Comparison of ENCODE assay signal across 11 cellular contexts in genomic region chr12:27143676-27144075, GRCh38.
DNase-seq lines count a peak whose midpoint lies in the region; ATAC-seq, FAIRE-seq and TF ChIP-seq lines count a peak whose summit lies in the region.
"Had no signal": no experiment of that assay in that cellular context is flagged by ENCODE, and none has a peak within 500 bp of the region (broad histone marks: within the 10 kb centered on the region; RNA-seq: fewer than 3 reads in every experiment).

No MANE protein-coding gene starts in this region.

- intact Hi-C loops in activated CD4-positive, alpha-beta T cell treated with anti-CD3 and anti-CD28 coated beads, Interleukin-2, amount 10 ng/mL, durations not matched to agents 24 days and 14 days (cut with micrococcal nuclease), result loop anchor here (2.0 to 5.0 kb wide), 2 partner anchors 35 to 106 kb away; no protein-coding TSS in a partner anchor
- intact Hi-C loops in dendritic cell treated with granulocyte-macrophage colony-stimulating factor and Interleukin-4, amounts not matched to agents 40 ng/mL and 50 ng/mL, for 4 days (cut with micrococcal nuclease), result loop anchor here (2.0 to 5.0 kb wide), 3 partner anchors 101 to 164 kb away; partner anchors contain the start of gene STK38L
- intact Hi-C loops in HepG2 (cut with micrococcal nuclease; ENCODE audit: unreplicated experiment), result no loop called here

- H2AFZ ChIP-seq in OCI-LY3 (ENCODE audit: low read depth, low read length), result peak overlapping the region; percentile 39; the same call in 1 of the 2 replicates
- H2AFZ ChIP-seq in HepG2 (ENCODE audit: low read length), result no peak overlapping the region
- no peak overlapping the region for H2AFZ ChIP-seq in Karpas-422 (ENCODE audit: low read length)

- H3K9me3 ChIP-seq in OCI-LY3 (ENCODE audit: insufficient read depth, low read length) (no peaks in the 10 kb centered on the region), small intestine (ENCODE audit: control insufficient read depth, low read depth) (no peaks in the 10 kb centered on the region), HepG2 (ENCODE audit: low read length) (no peaks in the 10 kb centered on the region), Karpas-422 (ENCODE audit: low read length) (no peaks in the 10 kb centered on the region)
- H3K9me3 ChIP-seq: heart left ventricle, ovary had no signal

- TF ChIP-seq RAD21 in HepG2 (CRISPR knock-in tag; IDR thresholded peaks at IDR 0.05), result no peak

- H4K20me1 ChIP-seq in OCI-LY3 (ENCODE audit: insufficient read depth, low read length) (no peaks in the 10 kb centered on the region), HepG2 (ENCODE audit: insufficient read depth, low read length) (no peaks in the 10 kb centered on the region), Karpas-422 (ENCODE audit: insufficient read depth, low read depth, low read length) (no peaks in the 10 kb centered on the region)

- H3K9me3 Mint-ChIP-seq in activated CD4-positive, alpha-beta T cell treated with anti-CD3 and anti-CD28 coated beads, Interleukin-2, amount 10 ng/mL, durations not matched to agents 24 days and 14 days, result no peaks in the 10 kb centered on the region
- no peaks in the 10 kb centered on the region for H3K9me3 Mint-ChIP-seq in dendritic cell treated with granulocyte-macrophage colony-stimulating factor and Interleukin-4, amounts not matched to agents 40 ng/mL and 50 ng/mL, for 4 days

- H3K4me1 ChIP-seq in OCI-LY3 (ENCODE audit: low read length) (peaks cover 38% of the 10 kb centered on the region), small intestine (ENCODE audit: control insufficient read depth in 2 of 2, insufficient read depth in 1 of 2, low read depth in 1 of 2, low read length in 1 of 2) (no peaks in the 10 kb centered on the region), HepG2 (ENCODE audit: insufficient read depth, low read length) (no peaks in the 10 kb centered on the region), Karpas-422 (ENCODE audit: low read length) (no peaks in the 10 kb centered on the region)

- H3K27me3 ChIP-seq in OCI-LY3 (ENCODE audit: low read depth, low read length) (no peaks in the 10 kb centered on the region), small intestine (ENCODE audit: control insufficient read depth in 2 of 2, insufficient read depth in 2 of 2, low read length in 2 of 2) (no peaks in the 10 kb centered on the region), HepG2 (ENCODE audit: control insufficient read depth in 1 of 2, insufficient read depth in 2 of 2, low read length in 2 of 2) (no peaks in the 10 kb centered on the region), Karpas-422 (ENCODE audit: low read length) (no peaks in the 10 kb centered on the region)
- H3K27me3 ChIP-seq: heart left ventricle, ovary had no signal

- peak overlapping the region; percentile 78 for H3K4me3 Mint-ChIP-seq in activated CD4-positive, alpha-beta T cell treated with anti-CD3 and anti-CD28 coated beads, Interleukin-2, amount 10 ng/mL, durations not matched to agents 24 days and 14 days
- peak overlapping the region; percentile 26 for H3K4me3 Mint-ChIP-seq in dendritic cell treated with granulocyte-macrophage colony-stimulating factor and Interleukin-4, amounts not matched to agents 40 ng/mL and 50 ng/mL, for 4 days

- H3K36me3 Mint-ChIP-seq in activated CD4-positive, alpha-beta T cell treated with anti-CD3 and anti-CD28 coated beads, Interleukin-2, amount 10 ng/mL, durations not matched to agents 24 days and 14 days (ENCODE audit: low read depth), result no peaks in the 10 kb centered on the region
- H3K36me3 Mint-ChIP-seq in dendritic cell treated with granulocyte-macrophage colony-stimulating factor and Interleukin-4, amounts not matched to agents 40 ng/mL and 50 ng/mL, for 4 days (ENCODE audit: low read depth), result no peaks in the 10 kb centered on the region

- H3K9ac ChIP-seq in OCI-LY3 (ENCODE audit: low read length), result peak overlapping the region; percentile 25; the same call in 1 of the 2 replicates
- H3K9ac ChIP-seq in HepG2 (ENCODE audit: insufficient read depth, low read depth, low read length), result no peak overlapping the region
- H3K9ac ChIP-seq in Karpas-422 (ENCODE audit: low read length), result no peak overlapping the region

- no TSS peak for BruUV-seq in HepG2 (replicated peaks; lab: Mats Ljungman, UMichigan)

- H3K4me3 ChIP-seq in OCI-LY3 (ENCODE audit: low read length) (peak overlapping the region; percentile 10), small intestine (ENCODE audit: low read depth in 1 of 2, low read length in 2 of 2) (no peak overlapping the region), HepG2 (replicated peaks in 1 of 3; ENCODE audit: insufficient read depth in 1 of 3, low read depth in 2 of 3, low read length in 3 of 3) (no peak overlapping the region), Karpas-422 (ENCODE audit: low read length) (no peak overlapping the region)
- H3K4me3 ChIP-seq: ovary had no signal

- H3K36me3 ChIP-seq in OCI-LY3 (replicated peaks; ENCODE audit: low read depth, low read length) (no peaks in the 10 kb centered on the region), small intestine (ENCODE audit: control insufficient read depth in 2 of 2, insufficient read depth in 2 of 2, low read length in 2 of 2) (no peaks in the 10 kb centered on the region), HepG2 (replicated peaks in 1 of 2; ENCODE audit: control insufficient read depth in 1 of 2, insufficient read depth in 2 of 2, low read length in 2 of 2) (no peaks in the 10 kb centered on the region), Karpas-422 (ENCODE audit: insufficient read depth, low read length) (no peaks in the 10 kb centered on the region)
- H3K36me3 ChIP-seq: heart left ventricle, ovary had no signal

- peak overlapping the region; percentile 59 for H3K4me2 ChIP-seq in OCI-LY3 (ENCODE audit: low read length)
- H3K4me2 ChIP-seq in HepG2 (ENCODE audit: low read depth, low read length), result no peak overlapping the region; the same call in 1 of the 2 replicates
- no peak overlapping the region for H3K4me2 ChIP-seq in Karpas-422 (ENCODE audit: low read depth, low read length, poor library complexity, severe bottlenecking)

- POLR2A ChIA-PET in HepG2 (lab: Yijun Ruan, JAX), result no interaction called here

- no peaks in the 10 kb centered on the region for H3K79me2 ChIP-seq in OCI-LY3 (ENCODE audit: low read length)
- H3K79me2 ChIP-seq in HepG2 (ENCODE audit: insufficient read depth, low read length), result no peaks in the 10 kb centered on the region
- no peaks in the 10 kb centered on the region for H3K79me2 ChIP-seq in Karpas-422 (ENCODE audit: low read length)

- CTCF ChIA-PET in HepG2 (lab: Yijun Ruan, JAX; ENCODE audit: low intra/inter-chr PET ratio, low total read pairs), result no interaction called here

- no peak for TF ChIP-seq POLR2A in HepG2 (IDR thresholded peaks at IDR 0.05; ENCODE audit: insufficient read depth in 1 of 2, low read depth in 2 of 2, low read length in 2 of 2)

- TF ChIP-seq EP300 in HepG2 (IDR thresholded peaks at IDR 0.05; ENCODE audit: low read depth in 2 of 2, low read length in 2 of 2), result no peak
- no peak for TF ChIP-seq EP300 in HepG2 (CRISPR knock-in tag; IDR thresholded peaks at IDR 0.05; ENCODE audit: borderline replicate concordance)

- no peak for TF ChIP-seq CTCF in OCI-LY3 (IDR thresholded peaks at IDR 0.05; ENCODE audit: low read depth, low read length)
- TF ChIP-seq CTCF in HepG2 (CRISPR knock-in tag; IDR thresholded peaks at IDR 0.05), result no peak

- DNase-seq in activated CD4-positive, alpha-beta T cell treated with anti-CD3 and anti-CD28 coated beads, Interleukin-2, amount 10 ng/mL, durations not matched to agents 24 days and 14 days, result no peak
- no peak for DNase-seq in activated CD4-positive, alpha-beta T cell treated with anti-CD3 and anti-CD28 coated beads, Interleukin-2, amount 50 U/mL, for 4 hours
- peak; percentile 3 for DNase-seq in small intestine
- no peak for DNase-seq in HepG2 (ENCODE audit: low spot score)
- no peak for DNase-seq in activated CD4-positive, CD25-positive, alpha-beta regulatory T cell (lab: John Stamatoyannopoulos, UW)
- DNase-seq in Karpas-422, result no peak
- DNase-seq: heart left ventricle, NCI-H2227 treated with DMSO at 0.1 percent for 48 hours, ovary had no signal

- ATAC-seq in HepG2, result no peak

- in situ Hi-C loops in HepG2 (cut with HindIII; ENCODE audit: extremely low pct_ligation_motif_present, low pct_unique_long_range_greater_than_20kb), result no loop called here

- FAIRE-seq in small intestine (lab: Jason Lieb, UNC), result no peak
- FAIRE-seq in HepG2 (lab: Jason Lieb, UNC), result no peak

- peaks cover 22% of the 10 kb centered on the region for H3K4me1 Mint-ChIP-seq in activated CD4-positive, alpha-beta T cell treated with anti-CD3 and anti-CD28 coated beads, Interleukin-2, amount 10 ng/mL, durations not matched to agents 24 days and 14 days
- peaks cover 8% of the 10 kb centered on the region for H3K4me1 Mint-ChIP-seq in dendritic cell treated with granulocyte-macrophage colony-stimulating factor and Interleukin-4, amounts not matched to agents 40 ng/mL and 50 ng/mL, for 4 days (ENCODE audit: low read depth)

- 11 to 22% (median 14%) methylated on average over 1 of the region's 1 CpG for WGBS in small intestine, 3 donors
- WGBS in HepG2 (ENCODE audit: low lambda C conversion rate), result 28% methylated on average over 1 of the region's 1 CpG

- H3K9me2 ChIP-seq in Karpas-422 (replicated peaks; ENCODE audit: insufficient read depth, low read length), result no peaks in the 10 kb centered on the region

- peak overlapping the region; percentile 88 for H3K27ac Mint-ChIP-seq in activated CD4-positive, alpha-beta T cell treated with anti-CD3 and anti-CD28 coated beads, Interleukin-2, amount 10 ng/mL, durations not matched to agents 24 days and 14 days
- peak overlapping the region; percentile 80 for H3K27ac Mint-ChIP-seq in dendritic cell treated with granulocyte-macrophage colony-stimulating factor and Interleukin-4, amounts not matched to agents 40 ng/mL and 50 ng/mL, for 4 days

- peaks cover 2% of the 10 kb centered on the region for H3K27me3 Mint-ChIP-seq in activated CD4-positive, alpha-beta T cell treated with anti-CD3 and anti-CD28 coated beads, Interleukin-2, amount 10 ng/mL, durations not matched to agents 24 days and 14 days
- no peaks in the 10 kb centered on the region for H3K27me3 Mint-ChIP-seq in dendritic cell treated with granulocyte-macrophage colony-stimulating factor and Interleukin-4, amounts not matched to agents 40 ng/mL and 50 ng/mL, for 4 days

- H3K27ac ChIP-seq in OCI-LY3 (ENCODE audit: low read length), result peak overlapping the region; percentile 15
- H3K27ac ChIP-seq in small intestine (ENCODE audit: low read depth in 1 of 2, low read length in 1 of 2), result no peak overlapping the region
- no peak overlapping the region for H3K27ac ChIP-seq in HepG2 (ENCODE audit: extremely low read length, insufficient read depth, low read length)
- H3K27ac ChIP-seq in Karpas-422 (ENCODE audit: low read length), result no peak overlapping the region
- H3K27ac ChIP-seq: ovary had no signal
